Comparison of ENCODE assay signal across 18 cellular contexts in genomic region chr6:44831002-44831610, GRCh38.
A peak's percentile ranks its signal among the peaks of the same experiment; 100 is the strongest.
DNase-seq lines count a peak whose midpoint lies in the region; ATAC-seq and TF ChIP-seq lines count a peak whose summit lies in the region.
"Had no signal": no experiment of that assay in that cellular context is flagged by ENCODE, and none has a peak within 500 bp of the region (broad histone marks: within the 10 kb centered on the region; RNA-seq: fewer than 3 reads in every experiment).

No MANE protein-coding gene starts in this region.

- TF ChIP-seq CTCF in chondrocyte (IDR thresholded peaks at IDR 0.05) (no peak), nephron (IDR thresholded peaks at IDR 0.05; ENCODE audit: unreplicated experiment in 3 of 3) (no peak), lower leg skin (IDR thresholded peaks at IDR 0.05) (no peak)

- DNase-seq in EH (ENCODE audit: low read depth) (peak; percentile 66), NCI-H82 treated with DMSO at 0.1 percent for 48 hours (lab: John Stamatoyannopoulos, UW; ENCODE audit: unreplicated experiment) (peak; percentile 92), chondrocyte (ENCODE audit: low spot score) (no peak), lower leg skin (ENCODE audit: low spot score in 2 of 2) (no peak), COLO829 (ENCODE audit: low spot score) (no peak)
- DNase-seq in activated T-cell treated with anti-CD3 and anti-CD28 coated beads, Interleukin-2, amount 50 U/mL, for 72 hours = no peak
- DNase-seq: activated gamma-delta T cell; Caco-2; effector CD4-positive, alpha-beta T cell; left ventricle myocardium superior; naive thymus-derived CD4-positive, alpha-beta T cell; NCI-H187 treated with DMSO at 0.1 percent for 48 hours; NCI-H510A treated with DMSO at 0.1 percent for 48 hours; stimulated activated CD4-positive, alpha-beta T cell treated with anti-CD3 and anti-CD28 coated beads, Interleukin-1b, Interleukin-23, amount 100 ng/mL, for 48 hours; T-helper 1 cell had no signal

- H3K4me1 Mint-ChIP-seq in chondrocyte (ENCODE audit: low read depth) (peaks cover 42% of the 10 kb centered on the region), nephron (peaks cover 23% of the 10 kb centered on the region)
- peaks cover 24% of the 10 kb centered on the region for H3K4me1 Mint-ChIP-seq in activated T-cell treated with anti-CD3 and anti-CD28 coated beads, Interleukin-2, amount 50 U/mL, for 72 hours (ENCODE audit: low read depth)

- H3K4me3 ChIP-seq in lower leg skin (ENCODE audit: low read depth, poor library complexity, severe bottlenecking) = no peak overlapping the region

- H3K27ac Mint-ChIP-seq in chondrocyte (ENCODE audit: unreplicated experiment) = peak overlapping the region; percentile 72
- peak overlapping the region; percentile 15 to 72 (median 33) for H3K27ac Mint-ChIP-seq in nephron
- H3K27ac Mint-ChIP-seq in activated T-cell treated with anti-CD3 and anti-CD28 coated beads, Interleukin-2, amount 50 U/mL, for 72 hours = no peak overlapping the region
- H3K27ac Mint-ChIP-seq: brain had no signal

- H3K4me3 Mint-ChIP-seq in chondrocyte (ENCODE audit: unreplicated experiment) (no peak overlapping the region), nephron (no peak overlapping the region)
- no peak overlapping the region for H3K4me3 Mint-ChIP-seq in activated T-cell treated with anti-CD3 and anti-CD28 coated beads, Interleukin-2, amount 50 U/mL, for 72 hours
- H3K4me3 Mint-ChIP-seq: brain; naive thymus-derived CD4-positive, alpha-beta T cell had no signal

- WGBS in lower leg skin, 2 donors = 74 to 76% methylated on average over 3 of the region's 3 CpGs

- H3K27me3 Mint-ChIP-seq in chondrocyte (ENCODE audit: low read depth) (no peaks in the 10 kb centered on the region), nephron (ENCODE audit: low read depth) (no peaks in the 10 kb centered on the region)
- H3K27me3 Mint-ChIP-seq in activated T-cell treated with anti-CD3 and anti-CD28 coated beads, Interleukin-2, amount 50 U/mL, for 72 hours (ENCODE audit: low read depth) = no peaks in the 10 kb centered on the region
- H3K27me3 Mint-ChIP-seq: brain; naive thymus-derived CD4-positive, alpha-beta T cell had no signal

- TF ChIP-seq POLR2A in lower leg skin (IDR thresholded peaks at IDR 0.05) = no peak

- ATAC-seq in activated T-cell treated with anti-CD3 and anti-CD28 coated beads, Interleukin-2, amount 50 U/mL, for 72 hours (replicated peaks in 1 of 2) = no peak
- no peak for ATAC-seq in HG03175 (IDR thresholded peaks at IDR 0.05; ENCODE audit: unreplicated experiment)
- ATAC-seq: left ventricle myocardium superior; naive thymus-derived CD4-positive, alpha-beta T cell had no signal

- H3K36me3 Mint-ChIP-seq in chondrocyte (ENCODE audit: low read depth) (no peaks in the 10 kb centered on the region), nephron (ENCODE audit: low read depth) (no peaks in the 10 kb centered on the region)
- H3K36me3 Mint-ChIP-seq in activated T-cell treated with anti-CD3 and anti-CD28 coated beads, Interleukin-2, amount 50 U/mL, for 72 hours (ENCODE audit: insufficient read depth in 2 of 2) = no peaks in the 10 kb centered on the region
- H3K36me3 Mint-ChIP-seq: brain had no signal

- H3K9me3 Mint-ChIP-seq in chondrocyte (ENCODE audit: low read depth) = no peaks in the 10 kb centered on the region
- H3K9me3 Mint-ChIP-seq in nephron = no peaks in the 10 kb centered on the region
- H3K9me3 Mint-ChIP-seq in activated T-cell treated with anti-CD3 and anti-CD28 coated beads, Interleukin-2, amount 50 U/mL, for 72 hours = no peaks in the 10 kb centered on the region
- H3K9me3 Mint-ChIP-seq: brain; naive thymus-derived CD4-positive, alpha-beta T cell had no signal

- intact Hi-C loops in lower leg skin (cut with DNase I; ENCODE audit: low total_unique reads) = no loop called here

Comparison
In these comparisons a context has a peak if more than half of its experiments do, and no peak if none do; other contexts are left out.
1. DNase-seq: peak in EH (single experiment) and NCI-H82 treated with DMSO at 0.1 percent for 48 hours (single experiment); none in chondrocyte (single experiment), activated T-cell treated with anti-CD3 and anti-CD28 coated beads, Interleukin-2, amount 50 U/mL, for 72 hours (0 of 2), lower leg skin (0 of 2) and COLO829 (single experiment).